5 cellular contexts compared by ENCODE assay signal in the genomic region with DNA sequence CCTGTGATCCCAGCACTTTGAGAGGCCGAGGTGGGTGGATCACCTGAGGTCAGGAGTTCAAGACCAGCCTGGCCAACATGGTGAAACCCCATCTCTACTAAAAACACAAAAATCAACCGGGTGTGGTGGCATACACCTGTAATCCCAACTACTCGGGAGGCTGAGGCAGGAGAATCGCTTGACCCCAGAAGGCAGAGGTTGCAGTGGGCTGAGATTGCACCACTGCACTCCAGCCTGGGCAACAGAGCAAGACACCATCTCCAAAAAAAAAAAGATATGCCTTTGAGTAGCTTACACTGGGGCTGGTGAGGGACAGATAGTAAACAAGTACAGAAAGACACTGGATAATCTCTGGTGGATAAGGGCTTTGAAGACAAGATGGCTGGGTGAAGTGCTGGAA. TPM values are rescaled to one million over a fixed set of nuclear protein-coding genes. Genes with fewer than 3 reads are reported as not detected.
DNase-seq lines count a peak whose midpoint lies in the region; ATAC-seq, FAIRE-seq and TF ChIP-seq lines count a peak whose summit lies in the region.
"Not testable (repeated sequence)": the region's sequence is repeated elsewhere in the genome, so short reads cannot be mapped to it uniquely, and the experiment has no call there.

No MANE protein-coding gene starts in this region.

- not testable (repeated sequence) for DNase-seq in Caco-2; HCT116 (ENCODE audit: low read depth, low spot score); K562 (ENCODE audit: extremely low read depth in 1 of 4, low spot score in 3 of 4); HepG2 (ENCODE audit: low spot score); neural crest cell (ENCODE audit: low read depth, low spot score)

- POLR2A ChIA-PET in Caco-2 (lab: Charles Lee) (interaction anchor here (0.6 kb wide), 1 partner anchor 74 kb away, joined by 4 read pairs; no protein-coding TSS in a partner anchor), HCT116 (lab: Charles Lee) (interaction anchor here (4.6 kb wide), 1 partner anchor 44 kb away, joined by 53 read pairs; a partner anchor contains a TSS), K562 (lab: Yijun Ruan, JAX) (interaction anchor here (0.7 kb wide), 1 partner anchor 14 kb away, joined by 3 read pairs; no protein-coding TSS in a partner anchor), HepG2 (lab: Yijun Ruan, JAX) (interaction anchor here (2.4 to 4.5 kb wide), 2 partner anchors 19 to 44 kb away, joined by 6 to 54 read pairs; a partner anchor contains a TSS)

- ATAC-seq in HCT116, K562, HepG2: not testable (repeated sequence)

- WGBS in K562 (ENCODE audit: insufficient coverage, low coverage, missing lambda C conversion rate): 0% methylated on average over 4 of the region's 4 CpGs
- WGBS in HepG2 (ENCODE audit: low lambda C conversion rate): 30% methylated on average over 3 of the region's 4 CpGs

- RAD21 ChIA-PET in HCT116 (lab: Charles Lee; ENCODE audit: low non-redundant PET in 1 of 2, low total read pairs in 2 of 2, uncharacterized antibody in 2 of 2, unreplicated experiment in 2 of 2): not testable (repeated sequence)

- not testable (repeated sequence) for H3K27me3 Mint-ChIP-seq in Caco-2 (ENCODE audit: insufficient read depth, unreplicated experiment); neural crest cell (ENCODE audit: low read depth)

- H3K36me3 Mint-ChIP-seq in Caco-2 (ENCODE audit: insufficient read depth, unreplicated experiment); neural crest cell (ENCODE audit: low read depth): not testable (repeated sequence)

- H3K9me3 Mint-ChIP-seq in Caco-2 (ENCODE audit: unreplicated experiment); neural crest cell: not testable (repeated sequence)

- not testable (repeated sequence) for FAIRE-seq in K562 (lab: Jason Lieb, UNC); HepG2 (lab: Jason Lieb, UNC)

- not testable (repeated sequence) for TF ChIP-seq CTCF in Caco-2 (IDR thresholded peaks at IDR 0.05; ENCODE audit: insufficient read depth in 1 of 2, low read depth in 1 of 2, low read length in 1 of 2, severe bottlenecking in 1 of 2, unreplicated experiment in 1 of 2); HCT116 (IDR thresholded peaks at IDR 0.05 in 2 of 3, conservative IDR thresholded peaks at IDR 0.05 in 1 of 3; ENCODE audit: borderline replicate concordance in 1 of 3, insufficient read depth in 1 of 3, low read depth in 2 of 3, low read length in 2 of 3); K562 (IDR thresholded peaks at IDR 0.05 in 2 of 3, conservative IDR thresholded peaks at IDR 0.05 in 1 of 3; ENCODE audit: insufficient read depth in 2 of 3, low read depth in 1 of 3, low read length in 3 of 3); HepG2 (CRISPR knock-in tag; IDR thresholded peaks at IDR 0.05); neural crest cell (conservative IDR thresholded peaks at IDR 0.05)

- not testable (repeated sequence) for H3K4me3 Mint-ChIP-seq in Caco-2 (ENCODE audit: unreplicated experiment); neural crest cell

- H2AFZ ChIP-seq in HCT116 (ENCODE audit: low read depth, low read length, poor library complexity, severe bottlenecking); K562 (ENCODE audit: low read depth, low read length); HepG2 (ENCODE audit: low read length): not testable (repeated sequence)

- H3K4me1 ChIP-seq in Caco-2 (peaks cover 30% of the 10 kb centered on the region), HCT116 (ENCODE audit: control insufficient read depth in 1 of 2, insufficient read depth in 2 of 2, low read length in 2 of 2) (peaks cover 48 to 65% of the 10 kb centered on the region in 2 experiments), HepG2 (ENCODE audit: insufficient read depth, low read length) (peaks cover 52% of the 10 kb centered on the region)
- H3K4me1 ChIP-seq in K562 (replicated peaks in 1 of 2; ENCODE audit: control insufficient read depth in 2 of 2, insufficient read depth in 2 of 2, low read length in 2 of 2): not testable (repeated sequence)

- BruUV-seq in Caco-2 (replicated peaks; lab: Mats Ljungman, UMichigan); HCT116 (replicated peaks; lab: Mats Ljungman, UMichigan); K562 (replicated peaks; lab: Mats Ljungman, UMichigan); HepG2 (replicated peaks; lab: Mats Ljungman, UMichigan): not testable (repeated sequence)

- H3K4me1 Mint-ChIP-seq in Caco-2 (ENCODE audit: low read depth, unreplicated experiment): peaks cover 25% of the 10 kb centered on the region
- H3K4me1 Mint-ChIP-seq in neural crest cell: not testable (repeated sequence)

- H4K20me1 ChIP-seq in HCT116 (ENCODE audit: insufficient read depth); K562 (replicated peaks; ENCODE audit: control insufficient read depth, insufficient read depth, low read length); HepG2 (ENCODE audit: insufficient read depth, low read length): not testable (repeated sequence)

- not testable (repeated sequence) for H3K4me2 ChIP-seq in HCT116 (ENCODE audit: low read length); K562 (ENCODE audit: insufficient read depth, low read length)
- 0 out of 2 replicates have a peak overlapping the region, but pooled peaks have one; percentile 3 for H3K4me2 ChIP-seq in HepG2 (ENCODE audit: low read depth, low read length)

- H3K27ac Mint-ChIP-seq in Caco-2 (ENCODE audit: unreplicated experiment): peak overlapping the region; percentile 42
- H3K27ac Mint-ChIP-seq in neural crest cell (ENCODE audit: unreplicated experiment): peak overlapping the region; percentile 44

- not testable (repeated sequence) for H3K4me3 ChIP-seq in Caco-2 (ENCODE audit: low read depth, low read length); HCT116 (replicated peaks in 1 of 2; ENCODE audit: low read depth in 1 of 2, low read length in 2 of 2); K562; HepG2 (replicated peaks in 1 of 3; ENCODE audit: insufficient read depth in 1 of 3, low read depth in 2 of 3, low read length in 3 of 3)

- H3K36me3 ChIP-seq in Caco-2 (ENCODE audit: control insufficient read depth, insufficient read depth, low read length); HCT116 (ENCODE audit: control insufficient read depth in 1 of 2, insufficient read depth in 2 of 2, low read length in 2 of 2); K562 (ENCODE audit: control insufficient read depth, insufficient read depth, low read length); HepG2 (replicated peaks in 1 of 2; ENCODE audit: control insufficient read depth in 1 of 2, insufficient read depth in 2 of 2, low read length in 2 of 2): not testable (repeated sequence)

- not testable (repeated sequence) for H3K9me3 ChIP-seq in Caco-2; HCT116 (ENCODE audit: control insufficient read depth in 1 of 2, insufficient read depth in 1 of 2, low read depth in 1 of 2, low read length in 2 of 2); K562 (replicated peaks; ENCODE audit: control insufficient read depth, insufficient read depth, low read depth, low read length); HepG2 (ENCODE audit: low read length)

- H3K79me2 ChIP-seq in HCT116 (ENCODE audit: insufficient read depth, low read length); K562 (ENCODE audit: control insufficient read depth, insufficient read depth, low read length); HepG2 (ENCODE audit: insufficient read depth, low read length): not testable (repeated sequence)

- H3K9me2 ChIP-seq in HCT116 (ENCODE audit: insufficient read depth): not testable (repeated sequence)

- not testable (repeated sequence) for TF ChIP-seq EP300 in K562 (IDR thresholded peaks at IDR 0.05; ENCODE audit: low read length); HepG2 (IDR thresholded peaks at IDR 0.05; ENCODE audit: low read depth in 2 of 2, low read length in 2 of 2); HepG2 (CRISPR knock-in tag; IDR thresholded peaks at IDR 0.05; ENCODE audit: borderline replicate concordance)

- TF ChIP-seq RAD21 in HCT116 (IDR thresholded peaks at IDR 0.05; ENCODE audit: low read depth); K562 (CRISPR knock-in tag; conservative IDR thresholded peaks at IDR 0.05 in 1 of 2, IDR thresholded peaks at IDR 0.05 in 1 of 2); HepG2 (CRISPR knock-in tag; IDR thresholded peaks at IDR 0.05): not testable (repeated sequence)

- in situ Hi-C loops in K562 (cut with MboI); HepG2 (cut with HindIII; ENCODE audit: extremely low pct_ligation_motif_present, low pct_unique_long_range_greater_than_20kb): not testable (repeated sequence)

- H3K27me3 ChIP-seq in Caco-2 (replicated peaks; ENCODE audit: control insufficient read depth, insufficient read depth, low read length); HCT116 (ENCODE audit: insufficient read depth, low read length); HepG2 (ENCODE audit: control insufficient read depth in 1 of 2, insufficient read depth in 2 of 2, low read length in 2 of 2): not testable (repeated sequence)
- peaks cover 7 to 32% of the 10 kb centered on the region in 2 experiments for H3K27me3 ChIP-seq in K562 (ENCODE audit: control insufficient read depth in 2 of 2, insufficient read depth in 2 of 2, low read length in 2 of 2)

- CTCF ChIA-PET in Caco-2 (lab: Charles Lee); HCT116 (lab: Charles Lee); K562 (lab: Yijun Ruan, JAX; ENCODE audit: low intra/inter-chr PET ratio); HepG2 (lab: Yijun Ruan, JAX; ENCODE audit: low intra/inter-chr PET ratio, low total read pairs): not testable (repeated sequence)

- intact Hi-C loops in Caco-2 (cut with micrococcal nuclease; ENCODE audit: unreplicated experiment): loop anchor here (5.0 kb wide), 1 partner anchor 53 kb away; no protein-coding TSS in a partner anchor
- intact Hi-C loops in HCT116 (cut with micrococcal nuclease): loop anchor here (5.0 kb wide), 1 partner anchor 53 kb away; no protein-coding TSS in a partner anchor
- intact Hi-C loops in K562 (cut with micrococcal nuclease); HepG2 (cut with micrococcal nuclease; ENCODE audit: unreplicated experiment): not testable (repeated sequence)

- H3K27ac ChIP-seq in HCT116 (ENCODE audit: low read depth, low read length): peak overlapping the region; percentile 91; the same call in 1 of the 2 replicates
- not testable (repeated sequence) for H3K27ac ChIP-seq in K562 (ENCODE audit: extremely low read depth, low read depth, low read length); HepG2 (ENCODE audit: extremely low read length, insufficient read depth, low read length)

- not testable (repeated sequence) for H3K9me1 ChIP-seq in K562 (ENCODE audit: control insufficient read depth, insufficient read depth, low read length)

- not testable (repeated sequence) for H3K9ac ChIP-seq in HCT116 (ENCODE audit: low read length); K562 (ENCODE audit: insufficient read depth in 1 of 2, low read depth in 2 of 2, low read length in 2 of 2); HepG2 (ENCODE audit: insufficient read depth, low read depth, low read length)

- TF ChIP-seq POLR2A in HCT116 (IDR thresholded peaks at IDR 0.05; ENCODE audit: borderline replicate concordance, extremely low read depth, insufficient read depth, insufficient read length); K562 (conservative IDR thresholded peaks at IDR 0.05); HepG2 (IDR thresholded peaks at IDR 0.05; ENCODE audit: insufficient read depth in 1 of 2, low read depth in 2 of 2, low read length in 2 of 2): not testable (repeated sequence)

RNA-seq across cellular contexts. Expression of a gene that starts 44.3 kb away (rescaled TPM):
- total RNA-seq in Caco-2 (2022) (116 and 126 TPM in 2 replicates), HCT116 (2021; ENCODE audit: unreplicated experiment) (200 TPM), K562 (2014; rRNA removed) (0.16 TPM in 1 of 2 replicates, not detected in the other), K562 (2014; rRNA removed; fragmentation: Illumina TruSeq; extraction: Trizol) (0.07 TPM in 1 of 2 replicates, not detected in the other), K562 (2015; rRNA removed; fragmentation: Illumina TruSeq; extraction: Trizol) (0.07 and 0.15 TPM in 2 replicates), K562 (2021) (0.63 and 1.2 TPM in 2 replicates), HepG2 (2016; rRNA removed; fragmentation: Illumina TruSeq; extraction: Trizol) (7.9 and 11.5 TPM in 2 replicates), neural crest cell (0.19 and 0.55 TPM in 2 replicates)
- 284 and 412 TPM in 2 replicates for polyA plus RNA-seq in HCT116 (2012)
- total RNA-seq in K562 (2011; cell fraction: chromatin; rRNA removed; ENCODE audit: low replicate concordance): 1.2 and 3.1 TPM in 2 replicates
- total RNA-seq in K562 (2011; cell fraction: nucleolus; rRNA removed): 1.8 and 2.3 TPM in 2 replicates
- 0.73 and 1.3 TPM in 2 replicates for total RNA-seq in K562 (2011; cell fraction: nucleoplasm; rRNA removed)
- polyA plus RNA-seq in K562 (2011; rRNA removed) (0.47 and 0.87 TPM in 2 replicates), K562 (2014; fragmentation: Illumina TruSeq; extraction: Trizol) (0.15 TPM in 1 of 2 replicates, not detected in the other), K562 (2014; fragmentation: Nextera tagmentation; extraction: Ambion mirVana) (not detected), K562 (2014; rRNA removed) (0.03 TPM in 1 of 2 replicates, not detected in the other), HepG2 (2011; rRNA removed) (55.1 and 85.6 TPM in 2 replicates)
- polyA plus RNA-seq in K562 (2011; cell fraction: cytosol; rRNA removed): 0.94 and 1.2 TPM in 2 replicates
- 1.6 and 2.7 TPM in 2 replicates for polyA plus RNA-seq in K562 (2011; cell fraction: nucleus; rRNA removed)
- 0.35 and 1.9 TPM in 2 replicates for polyA plus RNA-seq in K562 (2012)
- polyA minus RNA-seq in K562 (2011; rRNA and poly(A)+ RNA removed): 0.21 and 0.54 TPM in 2 replicates
- 0.67 TPM in 1 of 2 replicates, not detected in the other for polyA minus RNA-seq in K562 (2011; cell fraction: cytosol; rRNA and poly(A)+ RNA removed)
- polyA minus RNA-seq in K562 (2011; cell fraction: nucleus; rRNA and poly(A)+ RNA removed): 0.94 and 1.00 TPM in 2 replicates
- total RNA-seq in HepG2 (2016; cell fraction: cytosol; rRNA removed; fragmentation: Illumina TruSeq; extraction: Trizol; ENCODE audit: low read depth): 2.7 and 3.4 TPM in 2 replicates
- 10.4 and 13.3 TPM in 2 replicates for total RNA-seq in HepG2 (2016; cell fraction: insoluble cytoplasmic fraction; rRNA removed; fragmentation: Illumina TruSeq; extraction: Trizol)
- 6.2 and 6.3 TPM in 2 replicates for total RNA-seq in HepG2 (2016; cell fraction: membrane; rRNA removed; fragmentation: Illumina TruSeq; extraction: Trizol)
- 12.6 and 14.1 TPM in 2 replicates for total RNA-seq in HepG2 (2016; cell fraction: nucleus; rRNA removed; fragmentation: Illumina TruSeq; extraction: Trizol)
- polyA plus RNA-seq in HepG2 (2011; cell fraction: cytosol; rRNA removed): 53.6 and 65.9 TPM in 2 replicates
- polyA plus RNA-seq in HepG2 (2011; cell fraction: nucleus; rRNA removed): 100 and 160 TPM in 2 replicates
- polyA plus RNA-seq in HepG2 (2012): 23.2 and 51.8 TPM in 2 replicates
- 1.3 and 1.4 TPM in 2 replicates for polyA plus RNA-seq in HepG2 (2016; cell fraction: cytosol; fragmentation: Illumina TruSeq; extraction: Trizol; ENCODE audit: low read depth)
- 8.0 and 8.3 TPM in 2 replicates for polyA plus RNA-seq in HepG2 (2016; cell fraction: insoluble cytoplasmic fraction; fragmentation: Illumina TruSeq; extraction: Trizol; ENCODE audit: low read depth)
- 1.5 and 2.1 TPM in 2 replicates for polyA plus RNA-seq in HepG2 (2016; cell fraction: membrane; fragmentation: Illumina TruSeq; extraction: Trizol; ENCODE audit: low read depth)
- 32.7 and 37.5 TPM in 2 replicates for polyA plus RNA-seq in HepG2 (2016; cell fraction: nucleus; fragmentation: Illumina TruSeq; extraction: Trizol; ENCODE audit: insufficient read depth, low read depth)
- polyA minus RNA-seq in HepG2 (2011; rRNA and poly(A)+ RNA removed; ENCODE audit: low replicate concordance): 97.8 and 144 TPM in 2 replicates
- 37.5 and 50.6 TPM in 2 replicates for polyA minus RNA-seq in HepG2 (2011; cell fraction: cytosol; rRNA and poly(A)+ RNA removed)
- 25.4 and 41.9 TPM in 2 replicates for polyA minus RNA-seq in HepG2 (2011; cell fraction: nucleus; rRNA and poly(A)+ RNA removed)
